Comparison of ENCODE assay signal across 15 cellular contexts in genomic region chr11:113894421-113894996, GRCh38. TPM values are rescaled to one million over a fixed set of nuclear protein-coding genes. Genes with fewer than 3 reads are reported as not detected.
DNase-seq lines count a peak whose midpoint lies in the region; ATAC-seq and TF ChIP-seq lines count a peak whose summit lies in the region.
"Had no signal": no experiment of that assay in that cellular context is flagged by ENCODE, and none has a peak within 500 bp of the region (broad histone marks: within the 10 kb centered on the region; RNA-seq: fewer than 3 reads in every experiment).

No MANE protein-coding gene starts in this region.

- H3K27ac ChIP-seq in right cardiac atrium (ENCODE audit: low read length) (no peak overlapping the region), testis (no peak overlapping the region), PC-3 (ENCODE audit: low read length) (no peak overlapping the region)
- H3K27ac ChIP-seq: adrenal gland, lower lobe of right lung, psoas muscle had no signal

- CTCF ChIA-PET in PC-3 (lab: Charles Lee): interaction anchor here (0.7 kb wide), 1 partner anchor 174 kb away, joined by 15 read pairs; no protein-coding TSS in a partner anchor

- H3K4me1 ChIP-seq in right cardiac atrium (ENCODE audit: control insufficient read depth, insufficient read depth, low read length) (no peaks in the 10 kb centered on the region), testis (peaks cover 9% of the 10 kb centered on the region), PC-3 (ENCODE audit: insufficient read depth, low read length) (no peaks in the 10 kb centered on the region)
- H3K4me1 ChIP-seq: lower lobe of right lung had no signal

- no peak overlapping the region for H3K9ac ChIP-seq in PC-3 (ENCODE audit: low read length)

- TF ChIP-seq POLR2A in testis (IDR thresholded peaks at IDR 0.05): no peak

- no peaks in the 10 kb centered on the region for H3F3A ChIP-seq in PC-3 (ENCODE audit: low read length, unreplicated experiment)

- DNase-seq in Right ventricle myocardium inferior (ENCODE audit: missing footprints): no peak
- no peak for DNase-seq in right cardiac atrium
- peak; percentile 48 for DNase-seq in UCSD-AML1 (lab: John Stamatoyannopoulos, UW; ENCODE audit: unreplicated experiment)
- peak; percentile 27 for DNase-seq in testis
- no peak for DNase-seq in stimulated activated naive CD4-positive, alpha-beta T cell treated with Interleukin-2 at 50 U/mL for 16 hours (lab: John Stamatoyannopoulos, UW)
- DNase-seq in activated CD4-positive, alpha-beta T cell treated with anti-CD3 and anti-CD28 coated beads, Interleukin-2, amount 50 U/mL, for 4 hours: no peak
- DNase-seq in PC-3: no peak
- DNase-seq: adrenal gland, lower lobe of right lung, psoas muscle had no signal

- no peaks in the 10 kb centered on the region for H3K9me3 ChIP-seq in right cardiac atrium (ENCODE audit: control insufficient read depth, low read length)
- no peaks in the 10 kb centered on the region for H3K9me3 ChIP-seq in testis
- H3K9me3 ChIP-seq in PC-3 (ENCODE audit: low read length): no peaks in the 10 kb centered on the region
- H3K9me3 ChIP-seq: adrenal gland, lower lobe of right lung, psoas muscle had no signal

- BruUV-seq in PC-3 (replicated peaks; lab: Mats Ljungman, UMichigan): no TSS peak

- H3K4me2 ChIP-seq in PC-3 (ENCODE audit: low read length): no peak overlapping the region

- H3K27me3 ChIP-seq in right cardiac atrium (ENCODE audit: control insufficient read depth, insufficient read depth) (no peaks in the 10 kb centered on the region), testis (no peaks in the 10 kb centered on the region), PC-3 (ENCODE audit: low read length) (peaks cover 8% of the 10 kb centered on the region)
- H3K27me3 ChIP-seq: adrenal gland had no signal

- peak; percentile 50 for ATAC-seq in Right ventricle myocardium inferior
- no peak for ATAC-seq in right cardiac atrium
- ATAC-seq in HG02798 (IDR thresholded peaks at IDR 0.05; ENCODE audit: poor library complexity, unreplicated experiment): peak; percentile 72
- no peak for ATAC-seq in PC-3
- ATAC-seq: lower lobe of right lung had no signal

- 54% methylated on average over 9 of the region's 9 CpGs for WGBS in right cardiac atrium
- WGBS in testis, 2 donors: 59 to 77% methylated on average over 9 of the region's 9 CpGs

- H3K4me3 ChIP-seq in right cardiac atrium (ENCODE audit: low read length): no peak overlapping the region
- no peak overlapping the region for H3K4me3 ChIP-seq in testis
- no peak overlapping the region for H3K4me3 ChIP-seq in PC-3 (ENCODE audit: low read length)
- H3K4me3 ChIP-seq: adrenal gland, lower lobe of right lung, psoas muscle had no signal

- no peak overlapping the region for H2AFZ ChIP-seq in PC-3 (ENCODE audit: low read length)

- H3K36me3 ChIP-seq in testis (ENCODE audit: low read depth, missing control alignments): no peaks in the 10 kb centered on the region
- no peaks in the 10 kb centered on the region for H3K36me3 ChIP-seq in PC-3 (ENCODE audit: low read depth, low read length)
- H3K36me3 ChIP-seq: adrenal gland, lower lobe of right lung had no signal

- no peaks in the 10 kb centered on the region for H3K9me2 ChIP-seq in PC-3 (replicated peaks; ENCODE audit: low read length)

- TF ChIP-seq CTCF in testis (IDR thresholded peaks at IDR 0.05) (no peak), PC-3 (conservative IDR thresholded peaks at IDR 0.05; ENCODE audit: low read depth, low read length) (no peak)

- H4K20me1 ChIP-seq in PC-3 (ENCODE audit: low read length): no peaks in the 10 kb centered on the region

- no peaks in the 10 kb centered on the region for H3K79me2 ChIP-seq in PC-3 (ENCODE audit: low read length)

- POLR2A ChIA-PET in PC-3 (lab: Charles Lee; ENCODE audit: unreplicated experiment): no interaction called here

- intact Hi-C loops in Right ventricle myocardium inferior (cut with DNase I): loop anchor here (10.0 kb wide), 1 partner anchor 140 kb away; no protein-coding TSS in a partner anchor
- intact Hi-C loops in right cardiac atrium (cut with DNase I): loop anchor here in 1 of 4 donors (10.0 kb wide), 1 partner anchor 100 kb away; no protein-coding TSS in a partner anchor
- intact Hi-C loops in testis (cut with DNase I; ENCODE audit: low total_unique reads): loop anchor here (10.0 kb wide), 1 partner anchor 370 kb away; no protein-coding TSS in a partner anchor
- intact Hi-C loops in PC-3 (cut with micrococcal nuclease): no loop called here

RNA-seq across cellular contexts. Expression of gene HTR3B, which starts 10.1 kb away (rescaled TPM):
- total RNA-seq in Right ventricle myocardium inferior: not detected
- total RNA-seq in right cardiac atrium: not detected
- polyA plus RNA-seq in right cardiac atrium: not detected
- 1 to 10 TPM; 1.7 to 2.9 TPM for total RNA-seq in testis
- 1.1 TPM for polyA plus RNA-seq in testis (ENCODE audit: insufficient read depth, low read depth, low replicate concordance)
- total RNA-seq in PC-3 (2014; rRNA removed): not detected in 2 replicates
- total RNA-seq: adrenal gland; HT-29; lower lobe of right lung; psoas muscle; subcutaneous adipose tissue; T-helper 2 cell treated with Interferon-gamma antibody and Interleukin-4, amounts not matched to agents 100 ng/mL and 5 ng/mL, for 36 hours had no signal
- polyA plus RNA-seq: adrenal gland, AG04450 had no signal

RNA-seq across cellular contexts. Expression of gene USP28, which starts 19.1 kb away (rescaled TPM):
- total RNA-seq in Right ventricle myocardium inferior (145 TPM), right cardiac atrium (100 to 1,000 TPM in 2 of 4 donors, 10 to 100 TPM in 2; 93.6 to 109 (median 99.9) TPM), testis (10 to 100 TPM; 36.6 to 39.9 TPM), PC-3 (2014; rRNA removed) (27.7 and 55.8 TPM in 2 replicates)
- polyA plus RNA-seq in right cardiac atrium (39.8 TPM), testis (ENCODE audit: insufficient read depth, low read depth, low replicate concordance) (23.2 TPM)

Comparison
In these comparisons a context has a peak if more than half of its experiments do, and no peak if none do; other contexts are left out.
1. ATAC-seq: peak in Right ventricle myocardium inferior (single experiment) and HG02798 (single experiment); none in right cardiac atrium (0 of 2) and PC-3 (single experiment).
2. DNase-seq: peak in UCSD-AML1 (single experiment) and testis (single experiment); none in Right ventricle myocardium inferior (single experiment), right cardiac atrium (0 of 3), stimulated activated naive CD4-positive, alpha-beta T cell treated with Interleukin-2 at 50 U/mL for 16 hours (single experiment), activated CD4-positive, alpha-beta T cell treated with anti-CD3 and anti-CD28 coated beads, Interleukin-2, amount 50 U/mL, for 4 hours (0 of 2) and PC-3 (single experiment).